ENCODE assay signal across 1 cellular context in the genomic region with DNA sequence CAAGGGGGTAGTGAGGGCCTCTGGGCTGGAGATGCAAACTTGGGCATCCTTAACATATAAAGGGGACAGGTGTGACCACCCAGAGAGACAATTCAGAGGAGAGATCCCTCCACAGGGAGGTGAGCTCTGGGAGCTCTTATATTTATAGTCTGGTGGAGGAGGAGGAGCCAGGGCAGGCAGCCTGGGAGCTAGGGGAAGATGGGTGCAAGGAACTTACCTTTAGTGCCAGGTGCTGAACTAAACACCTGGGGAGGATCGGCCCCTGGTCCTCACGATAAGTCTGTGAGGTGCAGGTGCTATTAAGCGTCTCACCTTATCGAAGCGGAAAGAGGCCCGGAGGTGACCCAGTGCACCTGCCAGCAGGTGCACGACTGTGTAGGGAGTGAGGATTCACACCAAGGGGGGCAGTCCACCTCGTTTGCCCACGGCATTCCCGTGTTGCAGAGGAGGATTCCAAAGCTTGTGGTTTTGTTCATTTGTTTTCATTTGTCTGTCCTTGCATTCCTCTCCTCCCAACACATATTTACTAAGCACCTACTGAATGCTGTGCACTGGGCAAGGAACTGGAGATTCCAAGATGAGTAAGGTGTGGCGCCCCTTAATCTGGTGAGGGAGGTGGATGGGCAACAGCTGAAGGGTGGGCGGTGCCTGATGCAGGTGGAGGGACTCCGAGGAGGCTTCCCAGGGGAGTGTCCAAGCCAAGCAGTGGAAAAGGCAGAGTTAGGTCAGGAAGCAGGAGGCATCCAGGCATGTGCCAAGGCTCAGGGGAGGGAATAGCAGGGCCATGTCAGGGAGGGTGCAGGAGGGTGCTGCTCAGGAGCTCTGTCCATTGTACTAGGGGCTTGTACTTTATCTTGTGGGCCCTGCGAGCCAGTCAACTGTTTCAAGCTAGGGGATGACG.
TF ChIP-seq lines count a peak whose summit lies in the region.

No MANE protein-coding gene starts in this region.

TF ChIP-seq in liver, 16 proteins besides CTCF, POLR2A, EP300 and RAD21 (continued from another document):
- TF ChIP-seq, protein P1, sequence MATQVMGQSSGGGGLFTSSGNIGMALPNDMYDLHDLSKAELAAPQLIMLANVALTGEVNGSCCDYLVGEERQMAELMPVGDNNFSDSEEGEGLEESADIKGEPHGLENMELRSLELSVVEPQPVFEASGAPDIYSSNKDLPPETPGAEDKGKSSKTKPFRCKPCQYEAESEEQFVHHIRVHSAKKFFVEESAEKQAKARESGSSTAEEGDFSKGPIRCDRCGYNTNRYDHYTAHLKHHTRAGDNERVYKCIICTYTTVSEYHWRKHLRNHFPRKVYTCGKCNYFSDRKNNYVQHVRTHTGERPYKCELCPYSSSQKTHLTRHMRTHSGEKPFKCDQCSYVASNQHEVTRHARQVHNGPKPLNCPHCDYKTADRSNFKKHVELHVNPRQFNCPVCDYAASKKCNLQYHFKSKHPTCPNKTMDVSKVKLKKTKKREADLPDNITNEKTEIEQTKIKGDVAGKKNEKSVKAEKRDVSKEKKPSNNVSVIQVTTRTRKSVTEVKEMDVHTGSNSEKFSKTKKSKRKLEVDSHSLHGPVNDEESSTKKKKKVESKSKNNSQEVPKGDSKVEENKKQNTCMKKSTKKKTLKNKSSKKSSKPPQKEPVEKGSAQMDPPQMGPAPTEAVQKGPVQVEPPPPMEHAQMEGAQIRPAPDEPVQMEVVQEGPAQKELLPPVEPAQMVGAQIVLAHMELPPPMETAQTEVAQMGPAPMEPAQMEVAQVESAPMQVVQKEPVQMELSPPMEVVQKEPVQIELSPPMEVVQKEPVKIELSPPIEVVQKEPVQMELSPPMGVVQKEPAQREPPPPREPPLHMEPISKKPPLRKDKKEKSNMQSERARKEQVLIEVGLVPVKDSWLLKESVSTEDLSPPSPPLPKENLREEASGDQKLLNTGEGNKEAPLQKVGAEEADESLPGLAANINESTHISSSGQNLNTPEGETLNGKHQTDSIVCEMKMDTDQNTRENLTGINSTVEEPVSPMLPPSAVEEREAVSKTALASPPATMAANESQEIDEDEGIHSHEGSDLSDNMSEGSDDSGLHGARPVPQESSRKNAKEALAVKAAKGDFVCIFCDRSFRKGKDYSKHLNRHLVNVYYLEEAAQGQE (IDR thresholded peaks at IDR 0.05), result no peak
